12 cellular contexts compared by ENCODE assay signal in genomic region chr7:131123991-131124629, GRCh38.
DNase-seq lines count a peak whose midpoint lies in the region; ATAC-seq lines count a peak whose summit lies in the region.
"Had no signal": no experiment of that assay in that cellular context is flagged by ENCODE, and none has a peak within 500 bp of the region (broad histone marks: within the 10 kb centered on the region; RNA-seq: fewer than 3 reads in every experiment).

No MANE protein-coding gene starts in this region.

- no peaks in the 10 kb centered on the region for H3K27me3 ChIP-seq in H7 (ENCODE audit: control insufficient read depth, insufficient read depth, low read length)

- H3K4me3 Mint-ChIP-seq in effector memory CD8-positive, alpha-beta T cell: no peak overlapping the region
- H3K4me3 Mint-ChIP-seq: activated CD4-positive, alpha-beta memory T cell treated with anti-CD3 and anti-CD28 coated beads for 36 hours; natural killer cell had no signal

- H3K4me1 Mint-ChIP-seq in effector memory CD8-positive, alpha-beta T cell (ENCODE audit: low read depth in 2 of 2): peaks cover 4 to 7% of the 10 kb centered on the region in 2 donors
- H3K4me1 Mint-ChIP-seq: natural killer cell had no signal

- peaks cover 0 to 7% of the 10 kb centered on the region in 2 donors for H3K27me3 Mint-ChIP-seq in effector memory CD8-positive, alpha-beta T cell

- ATAC-seq in GM18858 (IDR thresholded peaks at IDR 0.05; ENCODE audit: unreplicated experiment) (peak; percentile 87), GM21576 (IDR thresholded peaks at IDR 0.05; ENCODE audit: unreplicated experiment) (peak; percentile 89), HG03354 (IDR thresholded peaks at IDR 0.05; ENCODE audit: poor library complexity, severe bottlenecking, unreplicated experiment) (peak; percentile 90)
- peak; percentile 47 for ATAC-seq in effector memory CD8-positive, alpha-beta T cell (replicated peaks)

- no peak for DNase-seq in effector memory CD8-positive, alpha-beta T cell
- DNase-seq in NCI-H1694 (lab: John Stamatoyannopoulos, UW) (no peak), H7 (no peak), KG1 (lab: John Stamatoyannopoulos, UW) (no peak), DMS79 (lab: John Stamatoyannopoulos, UW) (no peak)
- DNase-seq: activated CD4-positive, alpha-beta memory T cell treated with anti-CD3 and anti-CD28 coated beads for 36 hours; head of caudate nucleus; natural killer cell; stimulated activated CD4-positive, alpha-beta T cell treated with anti-CD3 and anti-CD28 coated beads, Interleukin-2, amount 100 ng/mL, for 48 hours had no signal

- no peak overlapping the region for H3K27ac Mint-ChIP-seq in effector memory CD8-positive, alpha-beta T cell
- H3K27ac Mint-ChIP-seq: activated CD4-positive, alpha-beta memory T cell treated with anti-CD3 and anti-CD28 coated beads for 36 hours; natural killer cell had no signal

- no peak overlapping the region for H3K4me3 ChIP-seq in H7 (ENCODE audit: insufficient read depth, low read depth, low read length)

- no peaks in the 10 kb centered on the region for H3K9me3 Mint-ChIP-seq in effector memory CD8-positive, alpha-beta T cell
- H3K9me3 Mint-ChIP-seq: natural killer cell had no signal

- no peaks in the 10 kb centered on the region for H3K36me3 ChIP-seq in H7 (replicated peaks; ENCODE audit: control insufficient read depth, insufficient read depth, low read length)

- no peaks in the 10 kb centered on the region for H3K36me3 Mint-ChIP-seq in effector memory CD8-positive, alpha-beta T cell (ENCODE audit: insufficient read depth)
- H3K36me3 Mint-ChIP-seq: natural killer cell had no signal
